ENCODE assay signal across 2 cellular contexts in the genomic region with DNA sequence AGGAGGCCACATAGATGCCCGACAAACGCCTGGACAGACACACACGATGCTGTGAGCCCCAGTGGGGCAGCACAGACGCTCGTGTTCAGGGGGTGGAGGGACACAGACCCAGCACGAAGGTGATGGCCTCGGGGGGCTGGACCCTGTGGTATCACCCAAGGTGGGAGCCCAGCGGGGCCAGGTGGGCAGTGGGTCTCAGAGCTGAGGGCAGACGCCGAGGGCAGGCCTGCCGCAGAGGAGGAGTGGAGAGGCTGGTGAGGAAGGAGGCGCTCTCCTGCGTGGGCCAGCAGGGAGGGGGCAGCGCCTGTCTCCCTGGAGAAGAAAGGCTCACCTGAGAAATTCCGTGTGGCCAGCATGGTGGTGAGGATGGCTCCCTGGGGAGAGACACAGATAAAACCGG.
TF ChIP-seq lines count a peak whose summit lies in the region.

No MANE protein-coding gene starts in this region.

TF ChIP-seq in A549, 52 proteins besides CTCF, POLR2A, EP300 and RAD21:
- TF ChIP-seq RCOR1 (IDR thresholded peaks at IDR 0.05; ENCODE audit: low read depth, low read length) (no peak), TP53 (CRISPR knock-in tag; IDR thresholded peaks at IDR 0.05) (no peak), FOXS1 (CRISPR knock-in tag; IDR thresholded peaks at IDR 0.05) (no peak), RARB (CRISPR knock-in tag; IDR thresholded peaks at IDR 0.05) (no peak), ZSCAN20 (CRISPR knock-in tag; IDR thresholded peaks at IDR 0.05) (no peak), NFE2L2 (conservative IDR thresholded peaks at IDR 0.05; ENCODE audit: low read length) (no peak), ZFP36 (IDR thresholded peaks at IDR 0.05; ENCODE audit: borderline replicate concordance, partially characterized antibody) (no peak), FOSB (CRISPR knock-in tag; IDR thresholded peaks at IDR 0.05) (no peak), EHF (CRISPR knock-in tag; IDR thresholded peaks at IDR 0.05) (no peak), HOXB5 (CRISPR knock-in tag; IDR thresholded peaks at IDR 0.05) (no peak), MAFK (IDR thresholded peaks at IDR 0.05; ENCODE audit: partially characterized antibody) (no peak), HOXB13 (CRISPR knock-in tag; IDR thresholded peaks at IDR 0.05; ENCODE audit: low read depth) (no peak)
- TF ChIP-seq, protein P1, sequence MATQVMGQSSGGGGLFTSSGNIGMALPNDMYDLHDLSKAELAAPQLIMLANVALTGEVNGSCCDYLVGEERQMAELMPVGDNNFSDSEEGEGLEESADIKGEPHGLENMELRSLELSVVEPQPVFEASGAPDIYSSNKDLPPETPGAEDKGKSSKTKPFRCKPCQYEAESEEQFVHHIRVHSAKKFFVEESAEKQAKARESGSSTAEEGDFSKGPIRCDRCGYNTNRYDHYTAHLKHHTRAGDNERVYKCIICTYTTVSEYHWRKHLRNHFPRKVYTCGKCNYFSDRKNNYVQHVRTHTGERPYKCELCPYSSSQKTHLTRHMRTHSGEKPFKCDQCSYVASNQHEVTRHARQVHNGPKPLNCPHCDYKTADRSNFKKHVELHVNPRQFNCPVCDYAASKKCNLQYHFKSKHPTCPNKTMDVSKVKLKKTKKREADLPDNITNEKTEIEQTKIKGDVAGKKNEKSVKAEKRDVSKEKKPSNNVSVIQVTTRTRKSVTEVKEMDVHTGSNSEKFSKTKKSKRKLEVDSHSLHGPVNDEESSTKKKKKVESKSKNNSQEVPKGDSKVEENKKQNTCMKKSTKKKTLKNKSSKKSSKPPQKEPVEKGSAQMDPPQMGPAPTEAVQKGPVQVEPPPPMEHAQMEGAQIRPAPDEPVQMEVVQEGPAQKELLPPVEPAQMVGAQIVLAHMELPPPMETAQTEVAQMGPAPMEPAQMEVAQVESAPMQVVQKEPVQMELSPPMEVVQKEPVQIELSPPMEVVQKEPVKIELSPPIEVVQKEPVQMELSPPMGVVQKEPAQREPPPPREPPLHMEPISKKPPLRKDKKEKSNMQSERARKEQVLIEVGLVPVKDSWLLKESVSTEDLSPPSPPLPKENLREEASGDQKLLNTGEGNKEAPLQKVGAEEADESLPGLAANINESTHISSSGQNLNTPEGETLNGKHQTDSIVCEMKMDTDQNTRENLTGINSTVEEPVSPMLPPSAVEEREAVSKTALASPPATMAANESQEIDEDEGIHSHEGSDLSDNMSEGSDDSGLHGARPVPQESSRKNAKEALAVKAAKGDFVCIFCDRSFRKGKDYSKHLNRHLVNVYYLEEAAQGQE (IDR thresholded peaks at IDR 0.05) = no peak
- TF ChIP-seq, protein P2, sequence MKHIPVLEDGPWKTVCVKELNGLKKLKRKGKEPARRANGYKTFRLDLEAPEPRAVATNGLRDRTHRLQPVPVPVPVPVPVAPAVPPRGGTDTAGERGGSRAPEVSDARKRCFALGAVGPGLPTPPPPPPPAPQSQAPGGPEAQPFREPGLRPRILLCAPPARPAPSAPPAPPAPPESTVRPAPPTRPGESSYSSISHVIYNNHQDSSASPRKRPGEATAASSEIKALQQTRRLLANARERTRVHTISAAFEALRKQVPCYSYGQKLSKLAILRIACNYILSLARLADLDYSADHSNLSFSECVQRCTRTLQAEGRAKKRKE (CRISPR knock-in tag; IDR thresholded peaks at IDR 0.05; ENCODE audit: low read depth) = no peak
- TF ChIP-seq, protein P3, sequence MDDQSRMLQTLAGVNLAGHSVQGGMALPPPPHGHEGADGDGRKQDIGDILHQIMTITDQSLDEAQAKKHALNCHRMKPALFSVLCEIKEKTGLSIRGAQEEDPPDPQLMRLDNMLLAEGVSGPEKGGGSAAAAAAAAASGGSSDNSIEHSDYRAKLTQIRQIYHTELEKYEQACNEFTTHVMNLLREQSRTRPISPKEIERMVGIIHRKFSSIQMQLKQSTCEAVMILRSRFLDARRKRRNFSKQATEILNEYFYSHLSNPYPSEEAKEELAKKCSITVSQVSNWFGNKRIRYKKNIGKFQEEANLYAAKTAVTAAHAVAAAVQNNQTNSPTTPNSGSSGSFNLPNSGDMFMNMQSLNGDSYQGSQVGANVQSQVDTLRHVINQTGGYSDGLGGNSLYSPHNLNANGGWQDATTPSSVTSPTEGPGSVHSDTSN (IDR thresholded peaks at IDR 0.05) = no peak
- TF ChIP-seq, protein P4, sequence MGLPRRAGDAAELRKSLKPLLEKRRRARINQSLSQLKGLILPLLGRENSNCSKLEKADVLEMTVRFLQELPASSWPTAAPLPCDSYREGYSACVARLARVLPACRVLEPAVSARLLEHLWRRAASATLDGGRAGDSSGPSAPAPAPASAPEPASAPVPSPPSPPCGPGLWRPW (IDR thresholded peaks at IDR 0.05) = no peak
- TF ChIP-seq, protein P5, sequence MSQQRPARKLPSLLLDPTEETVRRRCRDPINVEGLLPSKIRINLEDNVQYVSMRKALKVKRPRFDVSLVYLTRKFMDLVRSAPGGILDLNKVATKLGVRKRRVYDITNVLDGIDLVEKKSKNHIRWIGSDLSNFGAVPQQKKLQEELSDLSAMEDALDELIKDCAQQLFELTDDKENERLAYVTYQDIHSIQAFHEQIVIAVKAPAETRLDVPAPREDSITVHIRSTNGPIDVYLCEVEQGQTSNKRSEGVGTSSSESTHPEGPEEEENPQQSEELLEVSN (IDR thresholded peaks at IDR 0.05; ENCODE audit: borderline replicate concordance, low read depth) = no peak

TF ChIP-seq in HepG2, 621 proteins besides CTCF, POLR2A, EP300 and RAD21:
- TF ChIP-seq, protein P6, sequence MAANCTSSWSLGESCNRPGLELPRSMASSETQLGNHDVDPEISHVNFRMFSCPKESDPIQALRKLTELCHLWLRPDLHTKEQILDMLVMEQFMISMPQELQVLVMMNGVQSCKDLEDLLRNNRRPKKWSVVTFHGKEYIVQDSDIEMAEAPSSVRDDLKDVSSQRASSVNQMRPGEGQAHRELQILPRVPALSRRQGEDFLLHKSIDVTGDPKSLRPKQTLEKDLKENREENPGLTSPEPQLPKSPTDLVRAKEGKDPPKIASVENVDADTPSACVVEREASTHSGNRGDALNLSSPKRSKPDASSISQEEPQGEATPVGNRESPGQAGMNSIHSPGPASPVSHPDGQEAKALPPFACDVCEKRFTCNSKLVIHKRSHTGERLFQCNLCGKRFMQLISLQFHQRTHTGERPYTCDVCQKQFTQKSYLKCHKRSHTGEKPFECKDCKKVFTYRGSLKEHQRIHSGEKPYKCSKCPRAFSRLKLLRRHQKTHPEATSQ (CRISPR knock-in tag; IDR thresholded peaks at IDR 0.05; ENCODE audit: borderline replicate concordance) = no peak
- TF ChIP-seq MIXL1 (CRISPR knock-in tag; IDR thresholded peaks at IDR 0.05) (no peak), ZNF136 (CRISPR knock-in tag; IDR thresholded peaks at IDR 0.05; ENCODE audit: low read depth) (no peak), GATA4 (IDR thresholded peaks at IDR 0.05; ENCODE audit: borderline replicate concordance, low read depth) (no peak), ZNF235 (CRISPR knock-in tag; IDR thresholded peaks at IDR 0.05; ENCODE audit: borderline replicate concordance) (no peak), ZNF564 (CRISPR knock-in tag; IDR thresholded peaks at IDR 0.05) (no peak), ZNF747 (CRISPR knock-in tag; IDR thresholded peaks at IDR 0.05; ENCODE audit: borderline replicate concordance) (no peak), ZMYM3 (CRISPR knock-in tag; IDR thresholded peaks at IDR 0.05) (no peak), HMG20B (CRISPR knock-in tag; conservative IDR thresholded peaks at IDR 0.05) (no peak), ZFP90 (CRISPR knock-in tag; IDR thresholded peaks at IDR 0.05; ENCODE audit: borderline replicate concordance) (no peak), ZFAT (CRISPR knock-in tag; conservative IDR thresholded peaks at IDR 0.05) (no peak), RFX3 (CRISPR knock-in tag; IDR thresholded peaks at IDR 0.05) (no peak)
- TF ChIP-seq, protein P7, sequence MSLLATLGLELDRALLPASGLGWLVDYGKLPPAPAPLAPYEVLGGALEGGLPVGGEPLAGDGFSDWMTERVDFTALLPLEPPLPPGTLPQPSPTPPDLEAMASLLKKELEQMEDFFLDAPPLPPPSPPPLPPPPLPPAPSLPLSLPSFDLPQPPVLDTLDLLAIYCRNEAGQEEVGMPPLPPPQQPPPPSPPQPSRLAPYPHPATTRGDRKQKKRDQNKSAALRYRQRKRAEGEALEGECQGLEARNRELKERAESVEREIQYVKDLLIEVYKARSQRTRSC (CRISPR knock-in tag; IDR thresholded peaks at IDR 0.05; ENCODE audit: low read depth) = no peak
- TF ChIP-seq, protein P8, sequence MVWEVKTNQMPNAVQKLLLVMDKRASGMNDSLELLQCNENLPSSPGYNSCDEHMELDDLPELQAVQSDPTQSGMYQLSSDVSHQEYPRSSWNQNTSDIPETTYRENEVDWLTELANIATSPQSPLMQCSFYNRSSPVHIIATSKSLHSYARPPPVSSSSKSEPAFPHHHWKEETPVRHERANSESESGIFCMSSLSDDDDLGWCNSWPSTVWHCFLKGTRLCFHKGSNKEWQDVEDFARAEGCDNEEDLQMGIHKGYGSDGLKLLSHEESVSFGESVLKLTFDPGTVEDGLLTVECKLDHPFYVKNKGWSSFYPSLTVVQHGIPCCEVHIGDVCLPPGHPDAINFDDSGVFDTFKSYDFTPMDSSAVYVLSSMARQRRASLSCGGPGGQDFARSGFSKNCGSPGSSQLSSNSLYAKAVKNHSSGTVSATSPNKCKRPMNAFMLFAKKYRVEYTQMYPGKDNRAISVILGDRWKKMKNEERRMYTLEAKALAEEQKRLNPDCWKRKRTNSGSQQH (CRISPR knock-in tag; IDR thresholded peaks at IDR 0.05; ENCODE audit: low read depth) = no peak
- TF ChIP-seq, protein P9, sequence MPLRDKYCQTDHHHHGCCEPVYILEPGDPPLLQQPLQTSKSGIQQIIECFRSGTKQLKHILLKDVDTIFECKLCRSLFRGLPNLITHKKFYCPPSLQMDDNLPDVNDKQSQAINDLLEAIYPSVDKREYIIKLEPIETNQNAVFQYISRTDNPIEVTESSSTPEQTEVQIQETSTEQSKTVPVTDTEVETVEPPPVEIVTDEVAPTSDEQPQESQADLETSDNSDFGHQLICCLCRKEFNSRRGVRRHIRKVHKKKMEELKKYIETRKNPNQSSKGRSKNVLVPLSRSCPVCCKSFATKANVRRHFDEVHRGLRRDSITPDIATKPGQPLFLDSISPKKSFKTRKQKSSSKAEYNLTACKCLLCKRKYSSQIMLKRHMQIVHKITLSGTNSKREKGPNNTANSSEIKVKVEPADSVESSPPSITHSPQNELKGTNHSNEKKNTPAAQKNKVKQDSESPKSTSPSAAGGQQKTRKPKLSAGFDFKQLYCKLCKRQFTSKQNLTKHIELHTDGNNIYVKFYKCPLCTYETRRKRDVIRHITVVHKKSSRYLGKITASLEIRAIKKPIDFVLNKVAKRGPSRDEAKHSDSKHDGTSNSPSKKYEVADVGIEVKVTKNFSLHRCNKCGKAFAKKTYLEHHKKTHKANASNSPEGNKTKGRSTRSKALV (CRISPR knock-in tag; IDR thresholded peaks at IDR 0.05) = no peak
- TF ChIP-seq, protein P10, sequence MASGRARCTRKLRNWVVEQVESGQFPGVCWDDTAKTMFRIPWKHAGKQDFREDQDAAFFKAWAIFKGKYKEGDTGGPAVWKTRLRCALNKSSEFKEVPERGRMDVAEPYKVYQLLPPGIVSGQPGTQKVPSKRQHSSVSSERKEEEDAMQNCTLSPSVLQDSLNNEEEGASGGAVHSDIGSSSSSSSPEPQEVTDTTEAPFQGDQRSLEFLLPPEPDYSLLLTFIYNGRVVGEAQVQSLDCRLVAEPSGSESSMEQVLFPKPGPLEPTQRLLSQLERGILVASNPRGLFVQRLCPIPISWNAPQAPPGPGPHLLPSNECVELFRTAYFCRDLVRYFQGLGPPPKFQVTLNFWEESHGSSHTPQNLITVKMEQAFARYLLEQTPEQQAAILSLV (CRISPR knock-in tag; IDR thresholded peaks at IDR 0.05; ENCODE audit: borderline replicate concordance) = no peak
